ENCODE assay signal across 1 cellular context in the genomic region with DNA sequence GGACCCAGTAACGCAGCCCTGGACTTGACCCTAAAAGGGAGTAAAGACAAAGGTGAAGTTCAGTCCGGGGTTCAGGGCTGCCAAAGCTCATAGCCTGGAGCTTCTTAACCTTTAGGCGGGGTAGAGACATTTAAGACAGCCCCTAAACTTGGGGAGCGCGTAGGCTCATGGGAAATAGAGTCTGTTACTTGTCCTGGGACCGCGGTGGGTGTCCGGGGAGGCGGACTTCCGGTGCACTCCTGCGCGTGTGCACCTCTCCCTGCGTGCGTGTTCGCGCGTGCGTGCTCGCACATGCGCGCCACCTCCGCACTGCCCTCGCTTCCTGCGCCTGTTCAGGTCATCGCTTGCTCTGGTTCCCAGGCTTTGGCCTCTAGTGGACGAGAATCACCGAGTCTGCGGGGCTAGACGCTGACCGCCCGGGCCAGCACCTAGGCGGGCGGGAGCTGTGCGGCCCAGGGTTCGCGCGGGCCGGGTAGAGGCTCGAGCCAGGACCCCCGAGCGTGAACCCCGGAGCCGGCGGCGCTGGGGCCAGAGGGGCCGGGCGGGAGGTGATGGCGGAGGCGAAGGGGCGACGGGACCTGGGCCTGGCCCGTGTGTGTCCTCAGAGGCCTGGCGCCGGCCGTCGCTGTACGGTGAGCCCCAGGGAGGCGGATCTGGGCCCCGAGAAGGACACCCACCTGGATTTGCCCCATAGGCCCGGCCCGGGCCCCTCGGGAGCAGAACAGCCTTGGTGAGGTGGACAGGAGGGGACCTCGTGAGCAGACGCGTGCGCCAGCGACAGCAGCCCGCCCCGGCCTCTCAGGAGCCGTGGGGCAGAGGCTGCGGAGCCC.
TF ChIP-seq lines count a peak whose summit lies in the region.
"Not testable (repeated sequence)": the region's sequence is repeated elsewhere in the genome, so short reads cannot be mapped to it uniquely, and the experiment has no call there.

No MANE protein-coding gene starts in this region.

TF ChIP-seq in K562, 482 proteins besides CTCF, POLR2A, EP300 and RAD21 (continued from another document):
- TF ChIP-seq STAT6 (CRISPR knock-in tag; IDR thresholded peaks at IDR 0.05) (0 out of 2 replicates have a peak, but pooled peaks have one; percentile 65), FOXM1 (IDR thresholded peaks at IDR 0.05; ENCODE audit: low read depth) (peak; percentile 64; the same call in 1 of the 2 replicates), POLR2G (IDR thresholded peaks at IDR 0.05; ENCODE audit: low read depth, low read length) (peak; percentile 92), NONO (IDR thresholded peaks at IDR 0.05; ENCODE audit: low read depth in 2 of 2, low read length in 1 of 2) (peak; percentile 56 to 76; a peak in 3 of 4 replicates), NCOA2 (IDR thresholded peaks at IDR 0.05; ENCODE audit: partially characterized antibody in 2 of 2) (peak in 1 of 2 experiments; percentile 99), MBD2 (IDR thresholded peaks at IDR 0.05; ENCODE audit: borderline replicate concordance, low read depth) (0 out of 2 replicates have a peak, but pooled peaks have one; percentile 43), FOXK2 (conservative IDR thresholded peaks at IDR 0.05 in 1 of 2, IDR thresholded peaks at IDR 0.05 in 1 of 2; ENCODE audit: low read depth in 2 of 2) (peak; percentile 22 to 54; a peak in 1 of 4 replicates), MAZ (CRISPR knock-in tag; conservative IDR thresholded peaks at IDR 0.05 in 1 of 2, IDR thresholded peaks at IDR 0.05 in 1 of 2) (peak in 1 of 2 experiments; percentile 79; a peak in 1 of 4 replicates), CHAMP1 (IDR thresholded peaks at IDR 0.05) (peak; percentile 51; the same call in 1 of the 2 replicates), CBX5 (IDR thresholded peaks at IDR 0.05; ENCODE audit: borderline replicate concordance, low read depth) (0 out of 2 replicates have a peak, but pooled peaks have one; percentile 16), PKNOX1 (IDR thresholded peaks at IDR 0.05) (peak; percentile 19; the same call in 1 of the 2 replicates), L3MBTL2 (IDR thresholded peaks at IDR 0.05) (peak; percentile 86), ZBTB2 (IDR thresholded peaks at IDR 0.05) (peak; percentile 98), USF1 (CRISPR knock-in tag; IDR thresholded peaks at IDR 0.05) (peak; percentile 21; the same call in 1 of the 2 replicates), RB1 (IDR thresholded peaks at IDR 0.05; ENCODE audit: low read depth) (0 out of 2 replicates have a peak, but pooled peaks have one; percentile 29), ZNF143 (CRISPR knock-in tag; IDR thresholded peaks at IDR 0.05) (peak; percentile 90), CBX3 (IDR thresholded peaks at IDR 0.05; ENCODE audit: borderline replicate concordance in 1 of 2, low read length in 2 of 2) (0 out of 3 replicates have a peak, but pooled peaks of 1 of the 2 experiments have one; percentile 51), TAF1 (IDR thresholded peaks at IDR 0.05; ENCODE audit: control insufficient read depth, extremely low read depth, insufficient read depth, low read length, severe bottlenecking) (peak; percentile 63), NR2C1 (IDR thresholded peaks at IDR 0.05) (peak; percentile 89), NR2C1 (tag; IDR thresholded peaks at IDR 0.05) (peak; percentile 93), CREM (IDR thresholded peaks at IDR 0.05; ENCODE audit: low read depth) (peak; percentile 80), ELF1 (tag; IDR thresholded peaks at IDR 0.05) (peak; percentile 88), GABPA (tag; conservative IDR thresholded peaks at IDR 0.05; ENCODE audit: low read depth) (peak; percentile 89), KAT7 (CRISPR knock-in tag; IDR thresholded peaks at IDR 0.05; ENCODE audit: borderline replicate concordance) (peak; percentile 24; the same call in 1 of the 2 replicates), FIP1L1 (IDR thresholded peaks at IDR 0.05; ENCODE audit: low read depth, low read length, poor library complexity, severe bottlenecking) (peak; percentile 27), FOXA3 (CRISPR knock-in tag; conservative IDR thresholded peaks at IDR 0.05 in 1 of 2, IDR thresholded peaks at IDR 0.05 in 1 of 2) (0 out of 4 replicates have a peak, but pooled peaks of 1 of the 2 experiments have one; percentile 55), SMAD4 (CRISPR knock-in tag; conservative IDR thresholded peaks at IDR 0.05) (peak; percentile 45; the same call in 1 of the 2 replicates), ZBTB33 (CRISPR knock-in tag; IDR thresholded peaks at IDR 0.05) (0 out of 2 replicates have a peak, but pooled peaks have one; percentile 45), NFRKB (IDR thresholded peaks at IDR 0.05; ENCODE audit: low read depth) (peak; percentile 4; the same call in 1 of the 2 replicates)
- not testable (repeated sequence) for TF ChIP-seq FOXM1 (CRISPR knock-in tag; IDR thresholded peaks at IDR 0.05; ENCODE audit: low read depth)
- TF ChIP-seq, protein P1, sequence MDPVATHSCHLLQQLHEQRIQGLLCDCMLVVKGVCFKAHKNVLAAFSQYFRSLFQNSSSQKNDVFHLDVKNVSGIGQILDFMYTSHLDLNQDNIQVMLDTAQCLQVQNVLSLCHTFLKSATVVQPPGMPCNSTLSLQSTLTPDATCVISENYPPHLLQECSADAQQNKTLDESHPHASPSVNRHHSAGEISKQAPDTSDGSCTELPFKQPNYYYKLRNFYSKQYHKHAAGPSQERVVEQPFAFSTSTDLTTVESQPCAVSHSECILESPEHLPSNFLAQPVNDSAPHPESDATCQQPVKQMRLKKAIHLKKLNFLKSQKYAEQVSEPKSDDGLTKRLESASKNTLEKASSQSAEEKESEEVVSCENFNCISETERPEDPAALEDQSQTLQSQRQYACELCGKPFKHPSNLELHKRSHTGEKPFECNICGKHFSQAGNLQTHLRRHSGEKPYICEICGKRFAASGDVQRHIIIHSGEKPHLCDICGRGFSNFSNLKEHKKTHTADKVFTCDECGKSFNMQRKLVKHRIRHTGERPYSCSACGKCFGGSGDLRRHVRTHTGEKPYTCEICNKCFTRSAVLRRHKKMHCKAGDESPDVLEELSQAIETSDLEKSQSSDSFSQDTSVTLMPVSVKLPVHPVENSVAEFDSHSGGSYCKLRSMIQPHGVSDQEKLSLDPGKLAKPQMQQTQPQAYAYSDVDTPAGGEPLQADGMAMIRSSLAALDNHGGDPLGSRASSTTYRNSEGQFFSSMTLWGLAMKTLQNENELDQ (CRISPR knock-in tag; IDR thresholded peaks at IDR 0.05; ENCODE audit: borderline replicate concordance), result 0 out of 2 replicates have a peak, but pooled peaks have one; percentile 14
- TF ChIP-seq, protein P2, sequence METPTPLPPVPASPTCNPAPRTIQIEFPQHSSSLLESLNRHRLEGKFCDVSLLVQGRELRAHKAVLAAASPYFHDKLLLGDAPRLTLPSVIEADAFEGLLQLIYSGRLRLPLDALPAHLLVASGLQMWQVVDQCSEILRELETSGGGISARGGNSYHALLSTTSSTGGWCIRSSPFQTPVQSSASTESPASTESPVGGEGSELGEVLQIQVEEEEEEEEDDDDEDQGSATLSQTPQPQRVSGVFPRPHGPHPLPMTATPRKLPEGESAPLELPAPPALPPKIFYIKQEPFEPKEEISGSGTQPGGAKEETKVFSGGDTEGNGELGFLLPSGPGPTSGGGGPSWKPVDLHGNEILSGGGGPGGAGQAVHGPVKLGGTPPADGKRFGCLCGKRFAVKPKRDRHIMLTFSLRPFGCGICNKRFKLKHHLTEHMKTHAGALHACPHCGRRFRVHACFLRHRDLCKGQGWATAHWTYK (CRISPR knock-in tag; IDR thresholded peaks at IDR 0.05), result 0 out of 2 replicates have a peak, but pooled peaks have one; percentile 31
TF ChIP-seq in K562: peak in this region for 122; not testable (repeated sequence) for 360.
